ENCODE assay signal across 30 cellular contexts in the genomic region with DNA sequence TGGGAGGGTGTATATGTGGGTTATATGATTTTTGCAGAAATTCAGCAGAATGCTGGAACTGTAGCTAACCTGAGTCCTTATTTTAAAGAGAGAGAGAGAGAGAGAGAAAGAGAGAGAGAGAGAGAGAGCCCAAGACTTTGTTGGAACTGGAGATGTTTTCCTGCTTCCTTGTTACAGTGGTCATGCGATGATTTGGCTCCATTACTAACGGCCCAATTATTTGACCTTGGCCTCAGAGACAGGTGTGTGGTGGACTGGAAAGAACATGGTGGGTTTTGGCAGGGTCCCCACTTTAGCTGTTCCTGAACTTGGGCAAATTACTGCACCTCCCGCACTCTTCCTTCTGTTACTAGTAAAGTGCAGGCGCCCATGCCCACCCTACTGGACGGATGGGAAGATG. TPM values are rescaled to one million over a fixed set of nuclear protein-coding genes. Genes with fewer than 3 reads are reported as not detected.
"Had no signal": no experiment of that assay in that cellular context is flagged by ENCODE, and none has a peak within 500 bp of the region (broad histone marks: within the 10 kb centered on the region; RNA-seq: fewer than 3 reads in every experiment).

No MANE protein-coding gene starts in this region.

- H3K27me3 ChIP-seq: adrenal gland, body of pancreas had no signal

- H3K4me1 Mint-ChIP-seq: activated CD4-positive, alpha-beta T cell treated with anti-CD3 and anti-CD28 coated beads, Interleukin-2, amount 10 ng/mL, durations not matched to agents 7 days and 5 days; activated T-helper 17 cell treated with anti-CD3 and anti-CD28 coated beads, Interleukin-2, amount 50 U/mL, for 72 hours had no signal

- H3K4me3 Mint-ChIP-seq: activated CD4-positive, alpha-beta T cell treated with anti-CD3 and anti-CD28 coated beads, Interleukin-2, amount 10 ng/mL, durations not matched to agents 7 days and 5 days; activated CD8-positive, alpha-beta T cell treated with anti-CD3 and anti-CD28 coated beads for 36 hours; activated naive CD8-positive, alpha-beta T cell; activated T-cell treated with anti-CD3 and anti-CD28 coated beads, Interleukin-2, amount 50 U/mL, for 4 hours; activated T-helper 17 cell treated with anti-CD3 and anti-CD28 coated beads, Interleukin-2, amount 50 U/mL, for 72 hours; effector memory CD8-positive, alpha-beta T cell; WTC11 had no signal

- H3K4me1 ChIP-seq: adrenal gland, body of pancreas had no signal

- H3K27ac ChIP-seq: adrenal gland, body of pancreas, epithelial cell of prostate, VCaP had no signal

- H3K36me3 ChIP-seq: adrenal gland had no signal

- DNase-seq: activated CD4-positive, alpha-beta T cell treated with anti-CD3 and anti-CD28 coated beads for 1 hour; activated CD4-positive, alpha-beta T cell treated with anti-CD3 and anti-CD28 coated beads for 4 hours; activated CD4-positive, alpha-beta T cell treated with anti-CD3 and anti-CD28 coated beads, Interleukin-2, amount 10 ng/mL, durations not matched to agents 7 days and 5 days; activated CD4-positive, alpha-beta T cell treated with anti-CD3 and anti-CD28 coated beads, Interleukin-2, amount 50 U/mL, for 48 hours; activated CD8-positive, alpha-beta memory T cell treated with anti-CD3 and anti-CD28 coated beads for 24 hours; activated CD8-positive, alpha-beta T cell treated with anti-CD3 and anti-CD28 coated beads for 36 hours; activated effector memory CD4-positive, alpha-beta T cell treated with Interleukin-2 at 50 U/mL for 16 hours; activated gamma-delta T cell treated with Interleukin-2 at 50 U/mL for 16 hours; activated naive CD4-positive, alpha-beta T cell treated with anti-CD3 and anti-CD28 coated beads, Interleukin-2, amount 50 U/mL, for 16 hours; activated naive CD4-positive, alpha-beta T cell treated with Interleukin-2 at 50 U/mL for 16 hours; activated T-cell treated with anti-CD3 and anti-CD28 coated beads, Interleukin-2, amount 50 U/mL, for 4 hours; adrenal gland; amygdala; body of pancreas; caudate nucleus; cortex of kidney; dermis blood vessel endothelial cell; effector CD4-positive, alpha-beta T cell; effector memory CD8-positive, alpha-beta T cell; foreskin fibroblast; T-helper 2 cell had no signal

- H3K9me3 Mint-ChIP-seq: activated CD4-positive, alpha-beta T cell treated with anti-CD3 and anti-CD28 coated beads, Interleukin-2, amount 10 ng/mL, durations not matched to agents 7 days and 5 days; activated CD8-positive, alpha-beta T cell treated with anti-CD3 and anti-CD28 coated beads for 36 hours; activated T-cell treated with anti-CD3 and anti-CD28 coated beads, Interleukin-2, amount 50 U/mL, for 4 hours; activated T-helper 17 cell treated with anti-CD3 and anti-CD28 coated beads, Interleukin-2, amount 50 U/mL, for 72 hours; effector memory CD8-positive, alpha-beta T cell had no signal

- H3K27ac Mint-ChIP-seq: activated CD4-positive, alpha-beta T cell treated with anti-CD3 and anti-CD28 coated beads, Interleukin-2, amount 10 ng/mL, durations not matched to agents 7 days and 5 days; activated CD8-positive, alpha-beta T cell treated with anti-CD3 and anti-CD28 coated beads for 36 hours; activated naive CD8-positive, alpha-beta T cell; activated T-helper 17 cell treated with anti-CD3 and anti-CD28 coated beads, Interleukin-2, amount 50 U/mL, for 72 hours; effector memory CD8-positive, alpha-beta T cell; WTC11 had no signal

- ATAC-seq: activated CD8-positive, alpha-beta T cell treated with anti-CD3 and anti-CD28 coated beads for 36 hours; activated T-cell treated with anti-CD3 and anti-CD28 coated beads, Interleukin-2, amount 50 U/mL, for 4 hours; activated T-helper 17 cell treated with anti-CD3 and anti-CD28 coated beads, Interleukin-2, amount 50 U/mL, for 72 hours; body of pancreas; effector memory CD8-positive, alpha-beta T cell; WTC11 had no signal

- H3K36me3 Mint-ChIP-seq: activated naive CD8-positive, alpha-beta T cell had no signal

- H3K27me3 Mint-ChIP-seq: activated CD4-positive, alpha-beta T cell treated with anti-CD3 and anti-CD28 coated beads, Interleukin-2, amount 10 ng/mL, durations not matched to agents 7 days and 5 days; activated CD8-positive, alpha-beta T cell treated with anti-CD3 and anti-CD28 coated beads for 36 hours; activated naive CD8-positive, alpha-beta T cell; activated T-helper 17 cell treated with anti-CD3 and anti-CD28 coated beads, Interleukin-2, amount 50 U/mL, for 72 hours; effector memory CD8-positive, alpha-beta T cell had no signal

- H3K4me3 ChIP-seq: adrenal gland, body of pancreas had no signal

- H3K9me3 ChIP-seq: adrenal gland, body of pancreas had no signal

RNA-seq across cellular contexts. Expression of a gene that starts 14.8 kb away (rescaled TPM):
- total RNA-seq: activated CD4-positive, alpha-beta T cell treated with anti-CD3 and anti-CD28 coated beads, Interleukin-2, amount 10 ng/mL, durations not matched to agents 7 days and 5 days; activated T-cell treated with anti-CD3 and anti-CD28 coated beads, Interleukin-2, amount 50 U/mL, for 4 hours; activated T-helper 17 cell treated with anti-CD3 and anti-CD28 coated beads, Interleukin-2, amount 50 U/mL, for 72 hours; aorta; body of pancreas; chondrocyte; dermis blood vessel endothelial cell; endothelial cell of umbilical vein; T-helper 1 cell treated with Interleukin-12 subunit alpha and Interleukin-12 subunit beta and Interleukin-4 antibody, amounts not matched to agents 30 ng/mL and 1 ng/mL, for 36 hours had no signal
- polyA plus RNA-seq: endothelial cell of umbilical vein had no signal
